ENCODE assay signal across 14 cellular contexts in genomic region chr16:12548270-12548983, GRCh38.
DNase-seq lines count a peak whose midpoint lies in the region; ATAC-seq, FAIRE-seq and TF ChIP-seq lines count a peak whose summit lies in the region.
"Had no signal": no experiment of that assay in that cellular context is flagged by ENCODE, and none has a peak within 500 bp of the region (broad histone marks: within the 10 kb centered on the region; RNA-seq: fewer than 3 reads in every experiment).

No MANE protein-coding gene starts in this region.

- no peak for TF ChIP-seq RAD21 in HepG2 (CRISPR knock-in tag; IDR thresholded peaks at IDR 0.05)

- H3K27ac ChIP-seq in HepG2 (ENCODE audit: extremely low read length, insufficient read depth, low read length) = no peak overlapping the region
- H3K27ac ChIP-seq in right lobe of liver = no peak overlapping the region
- H3K27ac ChIP-seq: PC-9 had no signal

- H3K9ac ChIP-seq in HepG2 (ENCODE audit: insufficient read depth, low read depth, low read length) = no peak overlapping the region

- H3K4me3 ChIP-seq in HepG2 (replicated peaks in 1 of 3; ENCODE audit: insufficient read depth in 1 of 3, low read depth in 2 of 3, low read length in 3 of 3) (no peak overlapping the region), right lobe of liver (no peak overlapping the region)
- H3K4me3 ChIP-seq: GM23338, PC-9 had no signal

- TF ChIP-seq POLR2A in HepG2 (IDR thresholded peaks at IDR 0.05; ENCODE audit: insufficient read depth in 1 of 2, low read depth in 2 of 2, low read length in 2 of 2) = no peak
- no peak for TF ChIP-seq POLR2A in right lobe of liver (IDR thresholded peaks at IDR 0.05)

- no peak for TF ChIP-seq CTCF in HepG2 (CRISPR knock-in tag; IDR thresholded peaks at IDR 0.05)
- no peak for TF ChIP-seq CTCF in right lobe of liver (IDR thresholded peaks at IDR 0.05)

- POLR2A ChIA-PET in HepG2 (lab: Yijun Ruan, JAX) = no interaction called here

- no peak for FAIRE-seq in HepG2 (lab: Jason Lieb, UNC)

- H3K4me1 ChIP-seq in HepG2 (ENCODE audit: insufficient read depth, low read length) = peaks cover 37% of the 10 kb centered on the region
- H3K4me1 ChIP-seq in right lobe of liver = no peaks in the 10 kb centered on the region

- in situ Hi-C loops in HepG2 (cut with HindIII; ENCODE audit: extremely low pct_ligation_motif_present, low pct_unique_long_range_greater_than_20kb) = loop anchor here (10.0 kb wide), 1 partner anchor 56 kb away; no protein-coding TSS in a partner anchor

- 49% methylated on average over 3 of the region's 3 CpGs for WGBS in HepG2 (ENCODE audit: low lambda C conversion rate)
- WGBS in right lobe of liver (ENCODE audit: insufficient coverage, low coverage, low lambda C conversion rate, missing lambda C conversion rate) = 86% methylated on average over 1 of the region's 3 CpGs

- no peaks in the 10 kb centered on the region for H3K9me3 ChIP-seq in HepG2 (ENCODE audit: low read length)
- H3K9me3 ChIP-seq in right lobe of liver = no peaks in the 10 kb centered on the region

- intact Hi-C loops in HepG2 (cut with micrococcal nuclease; ENCODE audit: unreplicated experiment) (no loop called here), right lobe of liver (cut with DNase I) (no loop called here)

- H3K4me2 ChIP-seq in HepG2 (ENCODE audit: low read depth, low read length) = no peak overlapping the region
- H3K4me2 ChIP-seq: GM23338, PC-9 had no signal

- ATAC-seq in HepG2 (no peak), right lobe of liver (no peak), GM21723 (IDR thresholded peaks at IDR 0.05; ENCODE audit: unreplicated experiment) (peak; percentile 36), HG03442 (IDR thresholded peaks at IDR 0.05; ENCODE audit: unreplicated experiment) (peak; percentile 38), GM18861 (IDR thresholded peaks at IDR 0.05; ENCODE audit: unreplicated experiment) (no peak)

- H2AFZ ChIP-seq in HepG2 (ENCODE audit: low read length) = no peak overlapping the region
- H2AFZ ChIP-seq: GM23338, PC-9 had no signal

- DNase-seq in HepG2 (ENCODE audit: low spot score) = no peak
- no peak for DNase-seq in right lobe of liver
- DNase-seq in mucosa of gallbladder (ENCODE audit: low spot score) = no peak
- DNase-seq in GF-D8 (lab: John Stamatoyannopoulos, UW) = no peak
- DNase-seq in NCI-H510A (lab: John Stamatoyannopoulos, UW) = no peak
- DNase-seq: activated CD8-positive, alpha-beta memory T cell treated with anti-CD3 and anti-CD28 coated beads, Interleukin-2, amount 50 U/mL, for 4 hours; effector CD4-positive, alpha-beta T cell; NCI-H1417 treated with DMSO at 0.1 percent for 48 hours; PC-9; stimulated activated CD4-positive, alpha-beta T cell treated with anti-CD3 and anti-CD28 coated beads, Interleukin-4, amount 100 ng/mL, for 24 hours had no signal

- CTCF ChIA-PET in HepG2 (lab: Yijun Ruan, JAX; ENCODE audit: low intra/inter-chr PET ratio, low total read pairs) = no interaction called here

- H3K27me3 ChIP-seq in HepG2 (ENCODE audit: control insufficient read depth in 1 of 2, insufficient read depth in 2 of 2, low read length in 2 of 2) (no peaks in the 10 kb centered on the region), right lobe of liver (no peaks in the 10 kb centered on the region)

- H3K79me2 ChIP-seq in HepG2 (ENCODE audit: insufficient read depth, low read length) = no peaks in the 10 kb centered on the region

- TF ChIP-seq EP300 in HepG2 (IDR thresholded peaks at IDR 0.05; ENCODE audit: low read depth in 2 of 2, low read length in 2 of 2) (no peak), HepG2 (CRISPR knock-in tag; IDR thresholded peaks at IDR 0.05; ENCODE audit: borderline replicate concordance) (no peak)

- no peaks in the 10 kb centered on the region for H4K20me1 ChIP-seq in HepG2 (ENCODE audit: insufficient read depth, low read length)

- no TSS peak for BruUV-seq in HepG2 (replicated peaks; lab: Mats Ljungman, UMichigan)

- H3K36me3 ChIP-seq in HepG2 (replicated peaks in 1 of 2; ENCODE audit: control insufficient read depth in 1 of 2, insufficient read depth in 2 of 2, low read length in 2 of 2) (no peaks in the 10 kb centered on the region), right lobe of liver (no peaks in the 10 kb centered on the region)

TF ChIP-seq in HepG2, 621 proteins besides CTCF, POLR2A, EP300 and RAD21:
- no peak for TF ChIP-seq TEAD3 (CRISPR knock-in tag; optimal IDR thresholded peaks at IDR 0.05; ENCODE audit: borderline replicate concordance)
- peak; percentile 28 to 40; a peak in 2 of 4 replicates for TF ChIP-seq MAFK (conservative IDR thresholded peaks at IDR 0.05 in 1 of 2, IDR thresholded peaks at IDR 0.05 in 1 of 2; ENCODE audit: low read length in 2 of 2)

Comparison
In these comparisons a context has a peak if more than half of its experiments do, and no peak if none do; other contexts are left out.
1. ATAC-seq: peak in GM21723 (single experiment) and HG03442 (single experiment); none in HepG2 (single experiment), right lobe of liver (0 of 4) and GM18861 (single experiment).